In the genomic region with DNA sequence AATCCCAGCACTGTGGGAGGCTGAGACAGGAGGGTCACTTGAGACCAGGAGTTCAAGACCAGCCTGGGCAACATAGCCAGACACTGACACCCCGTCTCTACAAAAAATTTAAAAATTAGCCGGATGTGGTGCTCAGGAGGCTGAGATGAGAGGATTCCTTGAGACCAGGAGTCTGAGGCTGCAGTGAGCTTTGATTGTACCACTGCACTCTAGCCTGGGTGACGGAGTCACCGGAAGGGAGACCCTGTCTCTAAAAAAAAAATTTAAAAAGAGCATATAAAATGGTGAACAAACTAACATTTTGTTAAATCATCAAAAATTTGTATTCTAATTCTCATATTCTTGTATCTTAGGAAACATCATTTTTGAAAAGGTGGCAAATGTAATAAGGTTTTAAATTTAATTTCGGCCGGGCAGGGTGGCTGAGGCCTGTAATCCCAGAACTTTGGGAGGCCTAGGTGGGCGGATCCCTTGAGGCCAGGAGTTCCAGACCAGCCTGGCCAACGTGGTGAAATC, we compare ENCODE assay signal across 1 cellular context.
TF ChIP-seq lines count a peak whose summit lies in the region.

No MANE protein-coding gene starts in this region.

TF ChIP-seq in GM23338, 12 proteins besides CTCF, POLR2A, EP300 and RAD21:
- TF ChIP-seq, protein P1, sequence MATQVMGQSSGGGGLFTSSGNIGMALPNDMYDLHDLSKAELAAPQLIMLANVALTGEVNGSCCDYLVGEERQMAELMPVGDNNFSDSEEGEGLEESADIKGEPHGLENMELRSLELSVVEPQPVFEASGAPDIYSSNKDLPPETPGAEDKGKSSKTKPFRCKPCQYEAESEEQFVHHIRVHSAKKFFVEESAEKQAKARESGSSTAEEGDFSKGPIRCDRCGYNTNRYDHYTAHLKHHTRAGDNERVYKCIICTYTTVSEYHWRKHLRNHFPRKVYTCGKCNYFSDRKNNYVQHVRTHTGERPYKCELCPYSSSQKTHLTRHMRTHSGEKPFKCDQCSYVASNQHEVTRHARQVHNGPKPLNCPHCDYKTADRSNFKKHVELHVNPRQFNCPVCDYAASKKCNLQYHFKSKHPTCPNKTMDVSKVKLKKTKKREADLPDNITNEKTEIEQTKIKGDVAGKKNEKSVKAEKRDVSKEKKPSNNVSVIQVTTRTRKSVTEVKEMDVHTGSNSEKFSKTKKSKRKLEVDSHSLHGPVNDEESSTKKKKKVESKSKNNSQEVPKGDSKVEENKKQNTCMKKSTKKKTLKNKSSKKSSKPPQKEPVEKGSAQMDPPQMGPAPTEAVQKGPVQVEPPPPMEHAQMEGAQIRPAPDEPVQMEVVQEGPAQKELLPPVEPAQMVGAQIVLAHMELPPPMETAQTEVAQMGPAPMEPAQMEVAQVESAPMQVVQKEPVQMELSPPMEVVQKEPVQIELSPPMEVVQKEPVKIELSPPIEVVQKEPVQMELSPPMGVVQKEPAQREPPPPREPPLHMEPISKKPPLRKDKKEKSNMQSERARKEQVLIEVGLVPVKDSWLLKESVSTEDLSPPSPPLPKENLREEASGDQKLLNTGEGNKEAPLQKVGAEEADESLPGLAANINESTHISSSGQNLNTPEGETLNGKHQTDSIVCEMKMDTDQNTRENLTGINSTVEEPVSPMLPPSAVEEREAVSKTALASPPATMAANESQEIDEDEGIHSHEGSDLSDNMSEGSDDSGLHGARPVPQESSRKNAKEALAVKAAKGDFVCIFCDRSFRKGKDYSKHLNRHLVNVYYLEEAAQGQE (IDR thresholded peaks at IDR 0.05; ENCODE audit: unreplicated experiment), result no peak
- TF ChIP-seq EZH2 (IDR thresholded peaks at IDR 0.05; ENCODE audit: low read depth, unreplicated experiment) (no peak), STAT1 (IDR thresholded peaks at IDR 0.05; ENCODE audit: unreplicated experiment) (no peak)
